In the genomic region with DNA sequence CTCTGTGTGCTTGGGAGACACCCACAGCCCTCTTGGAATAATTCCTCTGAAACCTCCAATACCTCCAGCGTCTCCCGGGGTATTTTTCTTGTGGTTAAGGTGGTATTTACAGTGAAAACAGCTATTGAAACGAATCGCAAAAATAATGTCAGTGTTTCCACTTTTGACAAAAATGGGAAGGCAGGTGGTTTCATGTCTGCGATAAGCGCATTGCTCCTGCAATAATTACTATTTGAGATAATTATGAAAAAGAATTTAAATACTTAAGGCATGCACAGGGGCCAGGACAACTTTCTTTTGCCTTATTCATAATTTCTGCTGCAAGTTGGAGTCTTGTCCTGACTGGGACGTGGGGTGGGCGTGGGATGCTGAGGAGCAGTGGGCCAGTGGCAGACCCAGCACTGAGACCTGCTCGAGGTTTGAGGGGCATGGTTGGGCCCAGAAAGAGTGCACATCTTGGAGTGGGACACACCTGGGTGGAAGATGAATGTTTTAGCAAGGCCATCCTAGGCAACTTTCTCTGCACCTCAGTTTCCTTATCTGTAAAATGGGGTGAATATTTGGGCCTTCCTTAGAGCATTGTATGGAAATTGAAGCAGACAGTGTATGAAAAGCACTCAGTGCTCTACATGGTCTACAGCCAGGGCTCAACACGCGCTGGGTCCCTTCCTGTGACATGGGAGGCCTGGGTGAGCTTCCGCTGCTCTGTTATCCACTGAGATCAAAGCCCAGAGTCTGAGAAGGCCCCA, we compare ENCODE assay signal across 28 cellular contexts.
"Had no signal": no experiment of that assay in that cellular context is flagged by ENCODE, and none has a peak within 500 bp of the region (broad histone marks: within the 10 kb centered on the region; RNA-seq: fewer than 3 reads in every experiment).

No MANE protein-coding gene starts in this region.

- FAIRE-seq: islet of Langerhans, kidney, pancreas, small intestine had no signal

- H3K9me3 Mint-ChIP-seq: immature natural killer cell; mesothelial cell of epicardium; natural killer cell; neural progenitor cell; stimulated activated effector memory CD8-positive, alpha-beta T cell treated with anti-CD3 and anti-CD28 coated beads, Interleukin-12 subunit alpha, Interleukin-12 subunit beta, amount 100 ng/mL, for 72 hours; stimulated activated naive CD8-positive, alpha-beta T cell treated with anti-CD3 and anti-CD28 coated beads, Interleukin-15, Interleukin-2, amounts not matched to agents 100 ng/mL and 50 ng/mL, for 24 hours had no signal

- H3K4me3 Mint-ChIP-seq: immature natural killer cell; mesothelial cell of epicardium; naive B cell; natural killer cell; nephron progenitor cell; neural progenitor cell; stimulated activated effector memory CD8-positive, alpha-beta T cell treated with anti-CD3 and anti-CD28 coated beads, Interleukin-12 subunit alpha, Interleukin-12 subunit beta, amount 100 ng/mL, for 72 hours; stimulated activated naive CD8-positive, alpha-beta T cell treated with anti-CD3 and anti-CD28 coated beads, Interleukin-15, Interleukin-2, amounts not matched to agents 100 ng/mL and 50 ng/mL, for 24 hours had no signal

- H3K27ac ChIP-seq: left lung, neural progenitor cell, pancreas, prostate gland, sigmoid colon, spleen, suprapubic skin, tibial nerve, upper lobe of left lung, vagina had no signal

- H3K4me1 ChIP-seq: pancreas, prostate gland, vagina had no signal

- H3K36me3 ChIP-seq: left lung, neural progenitor cell, pancreas, prostate gland, sigmoid colon, spleen, suprapubic skin, tibial nerve, upper lobe of left lung, vagina had no signal

- DNase-seq: hypothalamus; immature natural killer cell; kidney; left colon; left lung; mesendoderm; naive B cell; natural killer cell; nephron progenitor cell; pancreas; retina; right cardiac atrium; sigmoid colon; small intestine; spleen; stimulated activated CD4-positive, alpha-beta T cell treated with anti-CD3 and anti-CD28 coated beads, Interleukin-4, amount 100 ng/mL, for 24 hours; stimulated activated naive CD4-positive, alpha-beta T cell; upper lobe of left lung had no signal

- H2AFZ ChIP-seq: neural progenitor cell had no signal

- H3K9me3 ChIP-seq: left lung, pancreas, prostate gland, sigmoid colon, suprapubic skin, tibial nerve, upper lobe of left lung, vagina had no signal

- ATAC-seq: left colon; left lung; natural killer cell; pancreas; right cardiac atrium; stimulated activated effector memory CD8-positive, alpha-beta T cell treated with anti-CD3 and anti-CD28 coated beads, Interleukin-12 subunit alpha, Interleukin-12 subunit beta, amount 100 ng/mL, for 72 hours had no signal

- H3K36me3 Mint-ChIP-seq: immature natural killer cell; mesothelial cell of epicardium; naive B cell; natural killer cell; neural progenitor cell; stimulated activated effector memory CD8-positive, alpha-beta T cell treated with anti-CD3 and anti-CD28 coated beads, Interleukin-12 subunit alpha, Interleukin-12 subunit beta, amount 100 ng/mL, for 72 hours had no signal

- H3K4me2 ChIP-seq: neural progenitor cell had no signal

- H3K27me3 ChIP-seq: vagina had no signal

- H3K9ac ChIP-seq: neural progenitor cell had no signal

- H3K27ac Mint-ChIP-seq: immature natural killer cell; mesothelial cell of epicardium; naive B cell; natural killer cell; nephron progenitor cell; neural progenitor cell; stimulated activated effector memory CD8-positive, alpha-beta T cell treated with anti-CD3 and anti-CD28 coated beads, Interleukin-12 subunit alpha, Interleukin-12 subunit beta, amount 100 ng/mL, for 72 hours; stimulated activated naive CD8-positive, alpha-beta T cell treated with anti-CD3 and anti-CD28 coated beads, Interleukin-15, Interleukin-2, amounts not matched to agents 100 ng/mL and 50 ng/mL, for 24 hours had no signal

- H3K4me3 ChIP-seq: left lung, lung, neural progenitor cell, pancreas, prostate gland, sigmoid colon, spleen, suprapubic skin, tibial nerve, upper lobe of left lung, vagina had no signal
